17 cellular contexts compared by ENCODE assay signal in the genomic region with DNA sequence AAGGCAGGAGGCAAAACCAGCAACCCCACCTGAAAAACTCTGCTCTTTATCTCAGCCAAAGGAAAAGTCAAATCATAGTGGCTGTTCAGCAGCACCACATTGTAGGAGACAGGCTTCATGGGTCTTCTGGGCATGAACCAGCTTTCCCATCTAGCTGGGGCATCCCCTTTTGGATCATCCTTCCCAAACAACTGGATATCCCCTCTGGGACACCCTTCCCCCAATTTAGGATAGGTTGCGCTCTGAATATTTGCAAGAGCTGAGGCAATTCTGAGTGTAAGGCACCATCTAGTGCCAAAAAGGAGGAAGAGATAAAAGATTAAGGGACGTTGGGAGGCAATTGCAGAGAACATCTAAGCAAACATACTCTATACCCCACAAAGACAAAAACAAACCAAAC.
"Had no signal": no experiment of that assay in that cellular context is flagged by ENCODE, and none has a peak within 500 bp of the region (broad histone marks: within the 10 kb centered on the region; RNA-seq: fewer than 3 reads in every experiment).

No MANE protein-coding gene starts in this region.

- H3K4me3 Mint-ChIP-seq: activated CD4-positive, alpha-beta memory T cell treated with anti-CD3 and anti-CD28 coated beads, Interleukin-2, amount 10 ng/mL, durations not matched to agents 7 days and 5 days; activated T-helper 1 cell treated with anti-CD3 and anti-CD28 coated beads, Interleukin-12 subunit alpha, Interleukin-12 subunit beta, Interleukin-2, Interleukin-4 antibody, amounts not matched to agents 30 ng/mL and 10 ng/mL and 1 ng/mL, durations not matched to agents 14 hours and 24 hours and 36 hours; central memory CD8-positive, alpha-beta T cell; naive B cell; stimulated activated memory B cell treated with anti-CD40 and anti-IgM and Interleukin-4, amounts not matched to agents 10 μg/mL and 1 μg/mL and 100 μg/mL, for 72 hours; T-helper 1 cell treated with Interleukin-12 subunit alpha and Interleukin-12 subunit beta and Interleukin-4 antibody, amounts not matched to agents 30 μg/mL and 1 μg/mL, for 36 hours had no signal

- H3K79me2 ChIP-seq: parathyroid adenoma had no signal

- H3K4me3 ChIP-seq: gastrocnemius medialis, heart left ventricle, lung, tibial artery had no signal

- H3K36me3 Mint-ChIP-seq: stimulated activated memory B cell treated with anti-CD40 and anti-IgM and Interleukin-4, amounts not matched to agents 10 μg/mL and 1 μg/mL and 100 μg/mL, for 72 hours had no signal

- H3K4me1 ChIP-seq: gastrocnemius medialis, heart left ventricle, parathyroid adenoma, tibial artery had no signal

- H3K9me3 Mint-ChIP-seq: activated CD4-positive, alpha-beta memory T cell treated with anti-CD3 and anti-CD28 coated beads, Interleukin-2, amount 10 ng/mL, durations not matched to agents 7 days and 5 days had no signal

- H2AFZ ChIP-seq: parathyroid adenoma had no signal

- H3K27ac Mint-ChIP-seq: activated CD4-positive, alpha-beta memory T cell treated with anti-CD3 and anti-CD28 coated beads, Interleukin-2, amount 10 ng/mL, durations not matched to agents 7 days and 5 days; activated T-helper 1 cell treated with anti-CD3 and anti-CD28 coated beads, Interleukin-12 subunit alpha, Interleukin-12 subunit beta, Interleukin-2, Interleukin-4 antibody, amounts not matched to agents 30 ng/mL and 10 ng/mL and 1 ng/mL, durations not matched to agents 14 hours and 24 hours and 36 hours; naive B cell; stimulated activated memory B cell treated with anti-CD40 and anti-IgM and Interleukin-4, amounts not matched to agents 10 μg/mL and 1 μg/mL and 100 μg/mL, for 72 hours; T-helper 1 cell treated with Interleukin-12 subunit alpha and Interleukin-12 subunit beta and Interleukin-4 antibody, amounts not matched to agents 30 μg/mL and 1 μg/mL, for 36 hours had no signal

- ATAC-seq: gastrocnemius medialis; heart left ventricle; stimulated activated memory B cell treated with anti-CD40 and anti-IgM and Interleukin-4, amounts not matched to agents 10 μg/mL and 1 μg/mL and 100 μg/mL, for 72 hours had no signal

- H3K4me1 Mint-ChIP-seq: activated CD4-positive, alpha-beta memory T cell treated with anti-CD3 and anti-CD28 coated beads, Interleukin-2, amount 10 ng/mL, durations not matched to agents 7 days and 5 days; central memory CD8-positive, alpha-beta T cell; naive B cell; stimulated activated memory B cell treated with anti-CD40 and anti-IgM and Interleukin-4, amounts not matched to agents 10 μg/mL and 1 μg/mL and 100 μg/mL, for 72 hours had no signal

- H3K36me3 ChIP-seq: brain microvascular endothelial cell, gastrocnemius medialis, heart left ventricle, tibial artery had no signal

- H3K27ac ChIP-seq: brain microvascular endothelial cell, gastrocnemius medialis, heart left ventricle, parathyroid adenoma, tibial artery had no signal

- H3K27me3 ChIP-seq: brain microvascular endothelial cell had no signal

- DNase-seq: activated CD4-positive, alpha-beta memory T cell treated with anti-CD3 and anti-CD28 coated beads, Interleukin-2, amount 10 ng/mL, durations not matched to agents 7 days and 5 days; activated CD4-positive, alpha-beta T cell treated with anti-CD3 and anti-CD28 coated beads for 4 hours; anterior cingulate cortex; brain microvascular endothelial cell; cortex of kidney; effector CD8-positive, alpha-beta T cell; gastrocnemius medialis; islet precursor cell; naive B cell had no signal

- H3K9ac ChIP-seq: parathyroid adenoma had no signal
